ENCODE assay signal across 18 cellular contexts in the genomic region with DNA sequence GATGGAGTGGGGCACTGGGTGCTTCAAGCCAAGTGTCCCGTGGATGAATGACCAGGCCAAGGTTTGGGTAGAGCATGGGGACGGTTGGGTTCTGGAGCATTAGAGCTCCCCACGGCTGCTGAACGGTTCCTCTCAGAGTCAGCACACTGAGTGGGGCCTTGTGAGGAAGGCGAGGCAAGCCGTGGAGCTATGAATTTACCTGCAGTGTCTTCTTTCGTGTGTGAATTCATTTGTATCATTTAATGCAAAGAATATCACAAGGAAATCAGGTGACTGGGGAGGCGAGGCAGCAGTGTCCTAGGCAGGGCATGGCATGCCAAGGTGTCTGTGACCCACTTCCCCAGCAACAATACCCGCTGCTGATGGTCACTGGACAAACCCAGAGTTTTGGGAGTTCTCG.
A peak's percentile ranks its signal among the peaks of the same experiment; 100 is the strongest.
DNase-seq lines count a peak whose midpoint lies in the region; ATAC-seq and TF ChIP-seq lines count a peak whose summit lies in the region.
"Had no signal": no experiment of that assay in that cellular context is flagged by ENCODE, and none has a peak within 500 bp of the region (broad histone marks: within the 10 kb centered on the region; RNA-seq: fewer than 3 reads in every experiment).

No MANE protein-coding gene starts in this region.

- H3K27ac ChIP-seq in right atrium auricular region (no peak overlapping the region), right cardiac atrium (ENCODE audit: low read length) (no peak overlapping the region), endodermal cell (ENCODE audit: low read depth, low read length) (no peak overlapping the region), lung (ENCODE audit: low read depth in 1 of 2, low read length in 1 of 2) (no peak overlapping the region)
- H3K27ac ChIP-seq: BLaER1, GM23248 had no signal

- no peak overlapping the region for H3K9ac ChIP-seq in endodermal cell (ENCODE audit: extremely low read depth, low read length, poor library complexity, severe bottlenecking)
- H3K9ac ChIP-seq: BLaER1, GM23248 had no signal

- no peaks in the 10 kb centered on the region for H3K27me3 ChIP-seq in right atrium auricular region
- no peaks in the 10 kb centered on the region for H3K27me3 ChIP-seq in right cardiac atrium (ENCODE audit: control insufficient read depth, insufficient read depth)
- no peaks in the 10 kb centered on the region for H3K27me3 ChIP-seq in endodermal cell (ENCODE audit: control insufficient read depth, insufficient read depth, low read length, poor library complexity, severe bottlenecking)
- H3K27me3 ChIP-seq in lung (ENCODE audit: control insufficient read depth, insufficient read depth): no peaks in the 10 kb centered on the region
- H3K27me3 ChIP-seq: BLaER1 had no signal

- no peak overlapping the region for H3K27ac Mint-ChIP-seq in endodermal cell
- H3K27ac Mint-ChIP-seq: CD14-positive monocyte; CD4-positive, alpha-beta memory T cell had no signal

- H3K36me3 ChIP-seq in right atrium auricular region: no peaks in the 10 kb centered on the region
- no peaks in the 10 kb centered on the region for H3K36me3 ChIP-seq in endodermal cell (ENCODE audit: control insufficient read depth, insufficient read depth, low read length)
- no peaks in the 10 kb centered on the region for H3K36me3 ChIP-seq in lung (ENCODE audit: control insufficient read depth in 2 of 2, insufficient read depth in 2 of 2, low read length in 2 of 2)
- H3K36me3 ChIP-seq: BLaER1, HAP-1 had no signal

- 87% methylated on average over 10 of the region's 10 CpGs for whole genome bisulfite sequencing in right cardiac atrium
- 93% methylated on average over 6 to 10 of the region's 10 CpGs for WGBS in endodermal cell (ENCODE audit: insufficient coverage in 1 of 2, insufficient read length in 1 of 2), 2 experiments
- WGBS in lung, 2 donors: 75 to 88% methylated on average over 10 of the region's 10 CpGs

- no peak overlapping the region for H3K4me3 ChIP-seq in right atrium auricular region
- H3K4me3 ChIP-seq in right cardiac atrium (ENCODE audit: low read length): no peak overlapping the region
- H3K4me3 ChIP-seq in endodermal cell (ENCODE audit: low read length): no peak overlapping the region
- H3K4me3 ChIP-seq in lung: no peak overlapping the region
- H3K4me3 ChIP-seq: BLaER1, GM12878, GM23248, HAP-1 had no signal

- TF ChIP-seq CTCF in right atrium auricular region (IDR thresholded peaks at IDR 0.05) (no peak), endodermal cell (conservative IDR thresholded peaks at IDR 0.05) (no peak), lung (IDR thresholded peaks at IDR 0.05; ENCODE audit: control extremely low read depth, extremely low read depth) (no peak)

- no peaks in the 10 kb centered on the region for H3K9me3 Mint-ChIP-seq in endodermal cell

- H3K9me3 ChIP-seq in right atrium auricular region (no peaks in the 10 kb centered on the region), right cardiac atrium (ENCODE audit: control insufficient read depth, low read length) (no peaks in the 10 kb centered on the region), endodermal cell (ENCODE audit: control insufficient read depth, low read length) (no peaks in the 10 kb centered on the region), lung (ENCODE audit: control insufficient read depth in 2 of 2, insufficient read depth in 1 of 2, low read length in 1 of 2) (peaks cover 0 to 2% of the 10 kb centered on the region in 2 donors)
- H3K9me3 ChIP-seq: BLaER1, HAP-1 had no signal

- peaks cover 47% of the 10 kb centered on the region for H3K27me3 Mint-ChIP-seq in endodermal cell (ENCODE audit: insufficient read depth)

- H3K4me1 Mint-ChIP-seq in endodermal cell: peaks cover 7% of the 10 kb centered on the region
- H3K4me1 Mint-ChIP-seq: CD14-positive monocyte; CD4-positive, alpha-beta memory T cell had no signal

- H3K4me1 ChIP-seq in right atrium auricular region: no peaks in the 10 kb centered on the region
- no peaks in the 10 kb centered on the region for H3K4me1 ChIP-seq in right cardiac atrium (ENCODE audit: control insufficient read depth, insufficient read depth, low read length)
- H3K4me1 ChIP-seq in endodermal cell (ENCODE audit: control insufficient read depth, insufficient read depth, low read length): no peaks in the 10 kb centered on the region
- no peaks in the 10 kb centered on the region for H3K4me1 ChIP-seq in lung (ENCODE audit: control insufficient read depth in 2 of 2, insufficient read depth in 2 of 2, low read length in 2 of 2)
- H3K4me1 ChIP-seq: HAP-1 had no signal

- H3K4me3 Mint-ChIP-seq in endodermal cell: no peak overlapping the region
- H3K4me3 Mint-ChIP-seq: CD14-positive monocyte; CD4-positive, alpha-beta memory T cell had no signal

- intact Hi-C loops in right cardiac atrium (cut with DNase I): no loop called here

- H3K36me3 Mint-ChIP-seq in endodermal cell (ENCODE audit: low read depth): no peaks in the 10 kb centered on the region
- H3K36me3 Mint-ChIP-seq: CD14-positive monocyte; CD4-positive, alpha-beta memory T cell had no signal

- no peak for ATAC-seq in right cardiac atrium
- ATAC-seq in lung (ENCODE audit: insufficient read depth, low FRiP score): no peak
- ATAC-seq: GM12878 had no signal

- DNase-seq in right atrium auricular region (ENCODE audit: low spot score) (peak; percentile 52), right cardiac atrium (no peak), endodermal cell (peak; percentile 32), lung (ENCODE audit: low spot score) (peak; percentile 25), SK-N-DZ (ENCODE audit: low spot score) (no peak), epidermal melanocyte (ENCODE audit: insufficient read length, low spot score) (no peak), SKM-1 (lab: John Stamatoyannopoulos, UW; ENCODE audit: unreplicated experiment) (no peak)
- no peak for DNase-seq in activated CD4-positive, alpha-beta T cell treated with anti-CD3 and anti-CD28 coated beads for 1 hour
- DNase-seq: 8988T; CD4-positive, alpha-beta memory T cell; DMS153; DMS79; GDM1; GM23248 had no signal

Comparison
In these comparisons a context has a peak if more than half of its experiments do, and no peak if none do; other contexts are left out.
1. DNase-seq: peak in right atrium auricular region (single experiment), endodermal cell (single experiment) and lung (single experiment); none in right cardiac atrium (0 of 3), activated CD4-positive, alpha-beta T cell treated with anti-CD3 and anti-CD28 coated beads for 1 hour (single experiment), SK-N-DZ (single experiment), epidermal melanocyte (single experiment) and SKM-1 (single experiment).